In the genomic region with DNA sequence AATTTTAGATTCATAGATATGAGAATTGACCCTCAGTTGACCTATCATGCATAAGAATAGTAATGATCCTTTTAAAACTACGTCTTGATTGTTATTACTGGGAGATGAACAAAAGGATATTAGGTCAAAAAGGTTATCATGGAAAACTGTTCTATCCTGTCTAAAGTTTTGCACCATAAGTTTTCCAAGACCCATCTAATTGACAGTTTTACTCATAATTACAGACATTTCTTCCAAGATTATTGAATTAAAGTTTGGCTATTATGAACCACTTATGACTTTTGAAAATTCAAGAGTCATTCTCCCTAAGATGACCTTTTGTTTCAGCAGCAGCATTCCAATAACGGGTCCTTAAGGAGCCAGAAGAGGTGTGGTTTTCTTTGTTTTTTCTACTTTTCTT, we compare ENCODE assay signal across 29 cellular contexts.
"Had no signal": no experiment of that assay in that cellular context is flagged by ENCODE, and none has a peak within 500 bp of the region (broad histone marks: within the 10 kb centered on the region; RNA-seq: fewer than 3 reads in every experiment).

No MANE protein-coding gene starts in this region.

- ATAC-seq: stimulated activated effector memory CD8-positive, alpha-beta T cell treated with anti-CD3 and anti-CD28 coated beads, Interleukin-12 subunit alpha, Interleukin-12 subunit beta, amount 100 ng/mL, for 72 hours; stimulated activated memory B cell treated with anti-CD40 and anti-IgM and Interleukin-4, amounts not matched to agents 10 μg/mL and 1 μg/mL and 100 μg/mL, for 72 hours; stimulated activated naive B cell treated with anti-CD40 and anti-IgM and Interleukin-4, amounts not matched to agents 10 μg/mL and 1 μg/mL and 100 μg/mL, for 72 hours; stimulated activated naive CD8-positive, alpha-beta T cell treated with anti-CD3 and anti-CD28 coated beads, Interleukin-15, amount 100 ng/mL, for 72 hours; stimulated activated naive CD8-positive, alpha-beta T cell treated with anti-CD3 and anti-CD28 coated beads, Interleukin-15, Interleukin-2, amounts not matched to agents 100 U/mL and 50 U/mL, for 24 hours; upper lobe of right lung had no signal

- FAIRE-seq: urothelium cell line had no signal

- H3K9me3 ChIP-seq: stomach, suprapubic skin, testis, thoracic aorta, thyroid gland, tibial artery, tibial nerve, transverse colon, upper lobe of left lung, upper lobe of right lung, uterus, vagina had no signal

- H3K27ac ChIP-seq: stomach, suprapubic skin, testis, thoracic aorta, tibial artery, tibial nerve, transverse colon, upper lobe of left lung, upper lobe of right lung, uterus, vagina had no signal

- H3K36me3 Mint-ChIP-seq: stimulated activated effector memory CD8-positive, alpha-beta T cell treated with anti-CD3 and anti-CD28 coated beads, Interleukin-12 subunit alpha, Interleukin-12 subunit beta, amount 100 ng/mL, for 72 hours had no signal

- H3K36me3 ChIP-seq: suprapubic skin, thyroid gland, transverse colon, uterus, vagina had no signal

- H3K4me1 Mint-ChIP-seq: stimulated activated effector memory CD8-positive, alpha-beta T cell treated with anti-CD3 and anti-CD28 coated beads, Interleukin-12 subunit alpha, Interleukin-12 subunit beta, amount 100 ng/mL, for 72 hours; stimulated activated memory B cell treated with anti-CD40 and anti-IgM and Interleukin-4, amounts not matched to agents 10 μg/mL and 1 μg/mL and 100 μg/mL, for 72 hours; stimulated activated naive B cell treated with anti-CD40 and anti-IgM and Interleukin-4, amounts not matched to agents 10 μg/mL and 1 μg/mL and 100 μg/mL, for 72 hours; stimulated activated naive CD8-positive, alpha-beta T cell treated with anti-CD3 and anti-CD28 coated beads, Interleukin-15, amount 100 ng/mL, for 72 hours had no signal

- H3K4me3 Mint-ChIP-seq: stimulated activated effector memory CD8-positive, alpha-beta T cell treated with anti-CD3 and anti-CD28 coated beads, Interleukin-12 subunit alpha, Interleukin-12 subunit beta, amount 100 ng/mL, for 72 hours; stimulated activated memory B cell treated with anti-CD40 and anti-IgM and Interleukin-4, amounts not matched to agents 10 μg/mL and 1 μg/mL and 100 μg/mL, for 72 hours; stimulated activated naive B cell treated with anti-CD40 and anti-IgM and Interleukin-4, amounts not matched to agents 10 μg/mL and 1 μg/mL and 100 μg/mL, for 72 hours; stimulated activated naive CD8-positive, alpha-beta T cell treated with anti-CD3 and anti-CD28 coated beads, Interleukin-15, amount 100 ng/mL, for 72 hours; stimulated activated naive CD8-positive, alpha-beta T cell treated with anti-CD3 and anti-CD28 coated beads, Interleukin-15, Interleukin-2, amounts not matched to agents 100 ng/mL and 50 ng/mL, for 24 hours; type B pancreatic cell had no signal

- DNase-seq: stimulated activated CD4-positive, alpha-beta T cell treated with anti-CD3 and anti-CD28 coated beads, Interleukin-2, amount 100 ng/mL, for 48 hours; stimulated activated CD4-positive, alpha-beta T cell treated with anti-CD3 and anti-CD28 coated beads, Interleukin-4, amount 100 ng/mL, for 1 hour; stimulated activated CD4-positive, alpha-beta T cell treated with anti-CD3 and anti-CD28 coated beads, Interleukin-4, amount 100 ng/mL, for 24 hours; stimulated activated CD4-positive, alpha-beta T cell treated with anti-CD3 and anti-CD28 coated beads, Interleukin-4, amount 100 ng/mL, for 4 hours; stimulated activated CD8-positive, alpha-beta memory T cell treated with anti-CD3 and anti-CD28 coated beads, Interleukin-4, amount 100 ng/mL, for 48 hours; stimulated activated naive B cell treated with anti-CD40 and anti-IgM and Interleukin-4, amounts not matched to agents 10 μg/mL and 1 μg/mL and 100 μg/mL, for 72 hours; stimulated activated naive CD4-positive, alpha-beta T cell; stimulated activated naive CD4-positive, alpha-beta T cell treated with Interleukin-2 at 50 U/mL for 16 hours; stimulated activated naive CD8-positive, alpha-beta T cell treated with anti-CD3 and anti-CD28 coated beads, Interleukin-15, amount 100 ng/mL, for 72 hours; stimulated activated naive CD8-positive, alpha-beta T cell treated with anti-CD3 and anti-CD28 coated beads, Interleukin-15, Interleukin-2, amounts not matched to agents 100 U/mL and 50 U/mL, for 24 hours; stomach; substantia nigra; testis; thyroid gland; tibial artery; transverse colon; trophoblast cell; upper lobe of left lung; upper lobe of right lung; uterus had no signal

- H3K27me3 Mint-ChIP-seq: stimulated activated memory B cell treated with anti-CD40 and anti-IgM and Interleukin-4, amounts not matched to agents 10 μg/mL and 1 μg/mL and 100 μg/mL, for 72 hours; stimulated activated naive B cell treated with anti-CD40 and anti-IgM and Interleukin-4, amounts not matched to agents 10 μg/mL and 1 μg/mL and 100 μg/mL, for 72 hours; stimulated activated naive CD8-positive, alpha-beta T cell treated with anti-CD3 and anti-CD28 coated beads, Interleukin-15, amount 100 ng/mL, for 72 hours; stimulated activated naive CD8-positive, alpha-beta T cell treated with anti-CD3 and anti-CD28 coated beads, Interleukin-15, Interleukin-2, amounts not matched to agents 100 ng/mL and 50 ng/mL, for 24 hours; type B pancreatic cell had no signal

- H3K4me3 ChIP-seq: stomach, suprapubic skin, testis, thoracic aorta, thyroid gland, tibial artery, tibial nerve, transverse colon, upper lobe of left lung, upper lobe of right lung, uterus, vagina had no signal

- H3K4me1 ChIP-seq: stomach, suprapubic skin, testis, transverse colon, upper lobe of left lung, upper lobe of right lung, uterus, vagina had no signal

- H3K9me3 Mint-ChIP-seq: stimulated activated effector memory CD8-positive, alpha-beta T cell treated with anti-CD3 and anti-CD28 coated beads, Interleukin-12 subunit alpha, Interleukin-12 subunit beta, amount 100 ng/mL, for 72 hours; stimulated activated naive CD8-positive, alpha-beta T cell treated with anti-CD3 and anti-CD28 coated beads, Interleukin-15, amount 100 ng/mL, for 72 hours; type B pancreatic cell had no signal

- H3K27ac Mint-ChIP-seq: stimulated activated effector memory CD8-positive, alpha-beta T cell treated with anti-CD3 and anti-CD28 coated beads, Interleukin-12 subunit alpha, Interleukin-12 subunit beta, amount 100 ng/mL, for 72 hours; stimulated activated memory B cell treated with anti-CD40 and anti-IgM and Interleukin-4, amounts not matched to agents 10 μg/mL and 1 μg/mL and 100 μg/mL, for 72 hours; stimulated activated naive B cell treated with anti-CD40 and anti-IgM and Interleukin-4, amounts not matched to agents 10 μg/mL and 1 μg/mL and 100 μg/mL, for 72 hours; stimulated activated naive CD8-positive, alpha-beta T cell treated with anti-CD3 and anti-CD28 coated beads, Interleukin-15, amount 100 ng/mL, for 72 hours; stimulated activated naive CD8-positive, alpha-beta T cell treated with anti-CD3 and anti-CD28 coated beads, Interleukin-15, Interleukin-2, amounts not matched to agents 100 ng/mL and 50 ng/mL, for 24 hours; type B pancreatic cell had no signal

- H3K27me3 ChIP-seq: stomach, suprapubic skin, testis, thyroid gland, tibial artery, tibial nerve, transverse colon, upper lobe of left lung, upper lobe of right lung, uterus, vagina had no signal
